ENCODE assay signal across 11 cellular contexts in the genomic region with DNA sequence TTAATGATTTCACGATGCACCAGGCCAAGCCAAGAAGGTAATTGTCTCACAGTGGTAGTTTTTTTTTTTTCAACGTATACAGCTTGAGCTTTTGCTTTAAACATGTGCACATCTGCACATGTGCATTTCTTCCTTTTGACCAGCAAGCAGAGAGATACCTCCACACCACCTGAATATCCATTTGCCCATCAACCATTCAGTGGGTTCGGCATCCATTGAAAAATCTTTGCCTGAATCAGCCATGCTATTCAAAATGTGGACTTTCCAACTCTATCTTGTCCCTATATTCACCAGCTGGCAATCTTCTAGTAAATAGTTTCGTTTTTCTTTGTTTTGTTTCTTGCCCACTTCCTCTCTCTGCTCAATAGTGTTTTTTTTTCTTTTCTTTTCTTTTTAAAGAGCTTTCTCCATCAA. TPM values are rescaled to one million over a fixed set of nuclear protein-coding genes. Genes with fewer than 3 reads are reported as not detected.
A peak's percentile ranks its signal among the peaks of the same experiment; 100 is the strongest.
DNase-seq lines count a peak whose midpoint lies in the region; ATAC-seq and TF ChIP-seq lines count a peak whose summit lies in the region.
"Had no signal": no experiment of that assay in that cellular context is flagged by ENCODE, and none has a peak within 500 bp of the region (broad histone marks: within the 10 kb centered on the region; RNA-seq: fewer than 3 reads in every experiment).

No MANE protein-coding gene starts in this region.

- TF ChIP-seq CTCF in DOHH2 (IDR thresholded peaks at IDR 0.05; ENCODE audit: low read depth, low read length, poor library complexity, severe bottlenecking) = no peak
- no peak for TF ChIP-seq CTCF in transverse colon (IDR thresholded peaks at IDR 0.05)

- H3K9me3 ChIP-seq in DOHH2 (ENCODE audit: control insufficient read depth, insufficient read depth, low read length) = 0 out of 2 replicates have a peak, but pooled peaks cover 5% of the 10 kb centered on the region
- no peaks in the 10 kb centered on the region for H3K9me3 ChIP-seq in MG63
- no peaks in the 10 kb centered on the region for H3K9me3 ChIP-seq in transverse colon

- peak overlapping the region; percentile 38 for H3K4me3 ChIP-seq in DOHH2 (ENCODE audit: low read length)
- H3K4me3 ChIP-seq in MG63 = no peak overlapping the region
- H3K4me3 ChIP-seq in transverse colon = no peak overlapping the region
- H3K4me3 ChIP-seq: SJSA1 had no signal

- peaks cover 16% of the 10 kb centered on the region for H3K4me1 ChIP-seq in DOHH2 (ENCODE audit: control insufficient read depth, low read length)
- H3K4me1 ChIP-seq in transverse colon = peaks cover 0 to 4% (median 0%) of the 10 kb centered on the region in 4 donors

- 0 out of 2 replicates have a peak, but pooled peaks cover 1% of the 10 kb centered on the region for H3F3A ChIP-seq in DOHH2 (ENCODE audit: control insufficient read depth, insufficient read depth)

- H3K27me3 ChIP-seq in DOHH2 (ENCODE audit: control insufficient read depth, low read length) = no peaks in the 10 kb centered on the region
- no peaks in the 10 kb centered on the region for H3K27me3 ChIP-seq in MG63
- no peaks in the 10 kb centered on the region for H3K27me3 ChIP-seq in transverse colon
- H3K27me3 ChIP-seq: SJSA1 had no signal

- H3K27me3 Mint-ChIP-seq in activated naive CD8-positive, alpha-beta T cell treated with anti-CD3 and anti-CD28 coated beads, Interleukin-2, amount 50 U/mL, for 24 hours = no peaks in the 10 kb centered on the region

- no peaks in the 10 kb centered on the region for H3K79me2 ChIP-seq in DOHH2 (ENCODE audit: control insufficient read depth, low read length)

- H3K36me3 Mint-ChIP-seq in activated naive CD8-positive, alpha-beta T cell treated with anti-CD3 and anti-CD28 coated beads, Interleukin-2, amount 50 U/mL, for 24 hours (ENCODE audit: low read depth) = no peaks in the 10 kb centered on the region

- no peaks in the 10 kb centered on the region for H3K9me2 ChIP-seq in DOHH2 (replicated peaks; ENCODE audit: control insufficient read depth, low read length)

- ATAC-seq in GM19467 (IDR thresholded peaks at IDR 0.05; ENCODE audit: unreplicated experiment) (peak; percentile 52), HG03460 (IDR thresholded peaks at IDR 0.05; ENCODE audit: unreplicated experiment) (peak; percentile 68)
- no peak for ATAC-seq in activated naive CD8-positive, alpha-beta T cell treated with anti-CD3 and anti-CD28 coated beads, Interleukin-2, amount 50 U/mL, for 24 hours

- no peaks in the 10 kb centered on the region for H4K20me1 ChIP-seq in DOHH2 (ENCODE audit: control insufficient read depth, insufficient read depth, low read depth, low read length)

- no peaks in the 10 kb centered on the region for H3K9me3 Mint-ChIP-seq in activated naive CD8-positive, alpha-beta T cell treated with anti-CD3 and anti-CD28 coated beads, Interleukin-2, amount 50 U/mL, for 24 hours

- no peak for DNase-seq in activated naive CD8-positive, alpha-beta T cell treated with anti-CD3 and anti-CD28 coated beads, Interleukin-2, amount 50 U/mL, for 24 hours
- DNase-seq in MG63 (no peak), transverse colon (no peak), OCI-M2 (lab: John Stamatoyannopoulos, UW; ENCODE audit: unreplicated experiment) (no peak)
- no peak for DNase-seq in stimulated activated CD4-positive, alpha-beta T cell treated with anti-CD3 and anti-CD28 coated beads, Interleukin-4, amount 100 ng/mL, for 4 hours
- DNase-seq: Kasumi-1; stimulated activated CD4-positive, alpha-beta T cell treated with anti-CD3 and anti-CD28 coated beads, Interleukin-1b, Interleukin-23, amount 100 ng/mL, for 48 hours had no signal

- H3K27ac ChIP-seq in DOHH2 (ENCODE audit: low read depth, low read length) (peak overlapping the region; percentile 7; the same call in 1 of the 2 replicates), transverse colon (no peak overlapping the region)
- H3K27ac ChIP-seq: SJSA1 had no signal

- H3K27ac Mint-ChIP-seq in activated naive CD8-positive, alpha-beta T cell treated with anti-CD3 and anti-CD28 coated beads, Interleukin-2, amount 50 U/mL, for 24 hours = peak overlapping the region; percentile 82

- TF ChIP-seq EP300 in transverse colon (IDR thresholded peaks at IDR 0.05; ENCODE audit: low read depth) = no peak

- peak overlapping the region; percentile 55 for H3K4me2 ChIP-seq in DOHH2 (ENCODE audit: low read length)

- H3K36me3 ChIP-seq in DOHH2 (ENCODE audit: control insufficient read depth, low read length) (no peaks in the 10 kb centered on the region), MG63 (no peaks in the 10 kb centered on the region), transverse colon (no peaks in the 10 kb centered on the region)
- H3K36me3 ChIP-seq: SJSA1 had no signal

- TF ChIP-seq POLR2A in transverse colon (IDR thresholded peaks at IDR 0.05) = no peak

- peaks cover 17% of the 10 kb centered on the region for H3K4me1 Mint-ChIP-seq in activated naive CD8-positive, alpha-beta T cell treated with anti-CD3 and anti-CD28 coated beads, Interleukin-2, amount 50 U/mL, for 24 hours

- in situ Hi-C loops in transverse colon (cut with MboI; ENCODE audit: low pct_ligation_motif_present in 1 of 4, low pct_unique_long_range_greater_than_20kb in 1 of 4, low sequenced_read_pairs in 3 of 4) = no loop called here

- WGBS in transverse colon (ENCODE audit: low coverage in 1 of 2), 2 donors = 39 to 50% methylated on average over 4 of the region's 4 CpGs

- peak overlapping the region; percentile 51 for H3K4me3 Mint-ChIP-seq in activated naive CD8-positive, alpha-beta T cell treated with anti-CD3 and anti-CD28 coated beads, Interleukin-2, amount 50 U/mL, for 24 hours

- intact Hi-C loops in transverse colon (cut with DNase I; ENCODE audit: low total_unique reads) = loop anchor here (10.0 kb wide), 1 partner anchor 55 kb away; a partner anchor contains a TSS

RNA-seq across cellular contexts. Expression of a gene that starts 7.7 kb away (rescaled TPM):
- total RNA-seq in MG63 (2014; rRNA removed; shearing (Covaris generic); ENCODE audit: low replicate concordance) = 7.9 and 17.9 TPM in 2 replicates
- total RNA-seq in transverse colon = 100 to 1,000 TPM in 2 of 4 donors, 10 to 100 TPM in 2; 31.7 to 199 (median 111) TPM

RNA-seq across cellular contexts. Expression of a gene that starts 57.7 kb away (rescaled TPM):
- 6.3 and 10.7 TPM in 2 replicates for total RNA-seq in MG63 (2014; rRNA removed; shearing (Covaris generic); ENCODE audit: low replicate concordance)
- total RNA-seq in transverse colon = 10 to 100 TPM in 3 of 4 donors, not detected in 1; 14.5 to 22.8 (median 14.6) TPM
